Comparison of ENCODE assay signal across 12 cellular contexts in the genomic region with DNA sequence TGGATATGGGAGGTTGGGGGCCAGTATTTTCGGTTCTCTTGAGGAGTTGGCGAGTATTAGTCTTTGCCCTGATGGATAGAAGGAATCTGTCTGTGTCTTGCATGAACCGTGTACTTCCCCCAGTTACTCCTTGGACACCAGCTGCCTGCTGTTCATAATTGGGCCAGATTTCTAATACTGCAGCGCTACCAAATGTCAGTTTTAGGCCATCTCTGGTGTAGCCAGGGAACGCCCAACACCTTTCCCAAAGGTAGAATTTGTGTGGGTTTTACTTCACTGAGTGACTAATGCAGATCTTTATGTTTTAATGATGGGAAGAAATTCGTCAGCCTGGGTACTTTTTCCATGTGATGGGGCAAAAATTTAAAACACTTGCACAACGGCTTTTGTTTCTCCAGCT. TPM values are rescaled to one million over a fixed set of nuclear protein-coding genes. Genes with fewer than 3 reads are reported as not detected.
DNase-seq lines count a peak whose midpoint lies in the region; ATAC-seq, FAIRE-seq and TF ChIP-seq lines count a peak whose summit lies in the region.
"Had no signal": no experiment of that assay in that cellular context is flagged by ENCODE, and none has a peak within 500 bp of the region (broad histone marks: within the 10 kb centered on the region; RNA-seq: fewer than 3 reads in every experiment).

No MANE protein-coding gene starts in this region.

- peaks cover 37% of the 10 kb centered on the region for H3K4me1 Mint-ChIP-seq in activated CD4-positive, alpha-beta T cell treated with anti-CD3 and anti-CD28 coated beads, Interleukin-2, amount 10 ng/mL, durations not matched to agents 24 days and 14 days
- H3K4me1 Mint-ChIP-seq in activated CD4-positive, alpha-beta T cell treated with anti-CD3 and anti-CD28 coated beads, Interleukin-2, amount 10 ng/mL, durations not matched to agents 7 days and 5 days = peaks cover 17% of the 10 kb centered on the region
- H3K4me1 Mint-ChIP-seq in astrocyte (ENCODE audit: low read depth, unreplicated experiment) = peaks cover 70% of the 10 kb centered on the region

- H3K9ac ChIP-seq in astrocyte (ENCODE audit: low read length) = no peak overlapping the region
- H3K9ac ChIP-seq in liver (ENCODE audit: low read depth in 1 of 2, low read length in 2 of 2) = no peak overlapping the region

- POLR2A ChIA-PET in activated CD4-positive, alpha-beta T cell treated with anti-CD3 and anti-CD28 coated beads, Interleukin-2, amount 10 ng/mL, durations not matched to agents 7 days and 5 days (lab: Charles Lee) = no interaction called here

- FAIRE-seq in astrocyte (lab: Jason Lieb, UNC) = no peak

- no peak for TF ChIP-seq RAD21 in liver (IDR thresholded peaks at IDR 0.05)

- TF ChIP-seq CTCF in astrocyte (IDR thresholded peaks at IDR 0.05; ENCODE audit: insufficient read depth, low read depth, low read length) (no peak), liver (IDR thresholded peaks at IDR 0.05; ENCODE audit: low read depth, low read length, missing input control) (no peak), tibial artery (IDR thresholded peaks at IDR 0.05) (no peak)

- H3K4me3 ChIP-seq in astrocyte (ENCODE audit: insufficient read depth, low read depth, low read length) = no peak overlapping the region
- H3K4me3 ChIP-seq in liver (ENCODE audit: low read depth in 1 of 3, low read length in 3 of 3) = no peak overlapping the region
- H3K4me3 ChIP-seq in tibial artery = peak overlapping the region; percentile 3 to 30
- H3K4me3 ChIP-seq: HAP-1 had no signal

- H3K4me1 ChIP-seq in astrocyte (ENCODE audit: insufficient read depth, low read length) = peaks cover 12% of the 10 kb centered on the region
- H3K4me1 ChIP-seq in liver (ENCODE audit: control insufficient read depth in 4 of 4, insufficient read depth in 4 of 4, low read length in 3 of 4) = peaks cover 11 to 42% (median 31%) of the 10 kb centered on the region in 4 donors
- H3K4me1 ChIP-seq in tibial artery = peaks cover 0 to 71% (median 31%) of the 10 kb centered on the region in 4 donors

- no peak overlapping the region for H3K27ac ChIP-seq in astrocyte (ENCODE audit: low read depth, low read length)
- H3K27ac ChIP-seq in liver (ENCODE audit: low read depth in 1 of 2, low read length in 2 of 2) = peak overlapping the region; percentile 36 to 52
- H3K27ac ChIP-seq in tibial artery = peak overlapping the region; percentile 71

- no peak overlapping the region for H2AFZ ChIP-seq in astrocyte (ENCODE audit: low read depth, low read length)

- H3K27me3 ChIP-seq in astrocyte (ENCODE audit: insufficient read depth, low read length) (no peaks in the 10 kb centered on the region), liver (ENCODE audit: control insufficient read depth in 4 of 4, insufficient read depth in 4 of 4, low read length in 3 of 4) (no peaks in the 10 kb centered on the region), tibial artery (no peaks in the 10 kb centered on the region)

- no peak for DNase-seq in activated CD4-positive, alpha-beta T cell treated with anti-CD3 and anti-CD28 coated beads, Interleukin-2, amount 10 ng/mL, durations not matched to agents 24 days and 14 days
- no peak for DNase-seq in activated CD4-positive, alpha-beta T cell treated with anti-CD3 and anti-CD28 coated beads, Interleukin-2, amount 10 ng/mL, durations not matched to agents 7 days and 5 days
- DNase-seq in astrocyte (ENCODE audit: low read depth) (no peak), tibial artery (no peak)
- DNase-seq: Kasumi-1, left ventricle myocardium superior, T-helper 17 cell had no signal

- H3K27me3 Mint-ChIP-seq in activated CD4-positive, alpha-beta T cell treated with anti-CD3 and anti-CD28 coated beads, Interleukin-2, amount 10 ng/mL, durations not matched to agents 24 days and 14 days = no peaks in the 10 kb centered on the region
- no peaks in the 10 kb centered on the region for H3K27me3 Mint-ChIP-seq in activated CD4-positive, alpha-beta T cell treated with anti-CD3 and anti-CD28 coated beads, Interleukin-2, amount 10 ng/mL, durations not matched to agents 7 days and 5 days
- H3K27me3 Mint-ChIP-seq in astrocyte (ENCODE audit: low read depth, unreplicated experiment) = no peaks in the 10 kb centered on the region
- H3K27me3 Mint-ChIP-seq: T-helper 17 cell had no signal

- H3K4me2 ChIP-seq in astrocyte (ENCODE audit: low read length) = no peak overlapping the region

- peaks cover 2% of the 10 kb centered on the region for H3K36me3 Mint-ChIP-seq in activated CD4-positive, alpha-beta T cell treated with anti-CD3 and anti-CD28 coated beads, Interleukin-2, amount 10 ng/mL, durations not matched to agents 24 days and 14 days (ENCODE audit: low read depth)
- no peaks in the 10 kb centered on the region for H3K36me3 Mint-ChIP-seq in activated CD4-positive, alpha-beta T cell treated with anti-CD3 and anti-CD28 coated beads, Interleukin-2, amount 10 ng/mL, durations not matched to agents 7 days and 5 days (ENCODE audit: low read depth)
- peaks cover 5% of the 10 kb centered on the region for H3K36me3 Mint-ChIP-seq in astrocyte (ENCODE audit: low read depth, unreplicated experiment)

- H3K9me3 ChIP-seq in astrocyte (ENCODE audit: insufficient read depth, low read depth, low read length) (no peaks in the 10 kb centered on the region), liver (ENCODE audit: control insufficient read depth in 4 of 4, low read length in 3 of 4) (no peaks in the 10 kb centered on the region), tibial artery (no peaks in the 10 kb centered on the region)
- H3K9me3 ChIP-seq: HAP-1 had no signal

- ATAC-seq in GM21367 (IDR thresholded peaks at IDR 0.05; ENCODE audit: unreplicated experiment) = no peak
- no peak for ATAC-seq in HG03469 (IDR thresholded peaks at IDR 0.05; ENCODE audit: unreplicated experiment)
- ATAC-seq in HG03095 (IDR thresholded peaks at IDR 0.05; ENCODE audit: unreplicated experiment) = no peak
- ATAC-seq: T-helper 17 cell had no signal

- peak overlapping the region; percentile 70 for H3K27ac Mint-ChIP-seq in activated CD4-positive, alpha-beta T cell treated with anti-CD3 and anti-CD28 coated beads, Interleukin-2, amount 10 ng/mL, durations not matched to agents 24 days and 14 days
- H3K27ac Mint-ChIP-seq in activated CD4-positive, alpha-beta T cell treated with anti-CD3 and anti-CD28 coated beads, Interleukin-2, amount 10 ng/mL, durations not matched to agents 7 days and 5 days = no peak overlapping the region
- H3K27ac Mint-ChIP-seq in astrocyte (ENCODE audit: unreplicated experiment) = peak overlapping the region; percentile 5

- H4K20me1 ChIP-seq in astrocyte (ENCODE audit: insufficient read depth, low read length) = peaks cover 95% of the 10 kb centered on the region

- H3K4me3 Mint-ChIP-seq in activated CD4-positive, alpha-beta T cell treated with anti-CD3 and anti-CD28 coated beads, Interleukin-2, amount 10 ng/mL, durations not matched to agents 24 days and 14 days = no peak overlapping the region
- no peak overlapping the region for H3K4me3 Mint-ChIP-seq in activated CD4-positive, alpha-beta T cell treated with anti-CD3 and anti-CD28 coated beads, Interleukin-2, amount 10 ng/mL, durations not matched to agents 7 days and 5 days
- no peak overlapping the region for H3K4me3 Mint-ChIP-seq in astrocyte (ENCODE audit: unreplicated experiment)
- H3K4me3 Mint-ChIP-seq: T-helper 17 cell had no signal

- H3K36me3 ChIP-seq in astrocyte (ENCODE audit: insufficient read depth, low read length) = no peaks in the 10 kb centered on the region
- no peaks in the 10 kb centered on the region for H3K36me3 ChIP-seq in liver (ENCODE audit: control insufficient read depth in 4 of 4, insufficient read depth in 3 of 4, low read depth in 1 of 4, low read length in 3 of 4)
- H3K36me3 ChIP-seq in tibial artery = no peaks in the 10 kb centered on the region
- H3K36me3 ChIP-seq: HAP-1 had no signal

- H3K9me3 Mint-ChIP-seq in activated CD4-positive, alpha-beta T cell treated with anti-CD3 and anti-CD28 coated beads, Interleukin-2, amount 10 ng/mL, durations not matched to agents 24 days and 14 days = no peaks in the 10 kb centered on the region
- no peaks in the 10 kb centered on the region for H3K9me3 Mint-ChIP-seq in activated CD4-positive, alpha-beta T cell treated with anti-CD3 and anti-CD28 coated beads, Interleukin-2, amount 10 ng/mL, durations not matched to agents 7 days and 5 days
- no peaks in the 10 kb centered on the region for H3K9me3 Mint-ChIP-seq in astrocyte (ENCODE audit: unreplicated experiment)

- WGBS in liver = 64% methylated on average over 7 of the region's 7 CpGs

- H3K79me2 ChIP-seq in astrocyte (ENCODE audit: insufficient read depth, low read length) = peaks cover 97% of the 10 kb centered on the region

- CTCF ChIA-PET in activated CD4-positive, alpha-beta T cell treated with anti-CD3 and anti-CD28 coated beads, Interleukin-2, amount 10 ng/mL, durations not matched to agents 7 days and 5 days (lab: Charles Lee) = interaction anchor here (1.3 to 3.4 kb wide), 2 partner anchors 9 to 12 kb away, joined by 3 to 9 read pairs; no protein-coding TSS in a partner anchor

- intact Hi-C loops in activated CD4-positive, alpha-beta T cell treated with anti-CD3 and anti-CD28 coated beads, Interleukin-2, amount 10 ng/mL, durations not matched to agents 24 days and 14 days (cut with micrococcal nuclease) = no loop called here
- intact Hi-C loops in tibial artery (cut with DNase I; ENCODE audit: low total_unique reads) = no loop called here

TF ChIP-seq in liver, 16 proteins besides CTCF, POLR2A, EP300 and RAD21 (continues in another document):
- TF ChIP-seq, protein P1, sequence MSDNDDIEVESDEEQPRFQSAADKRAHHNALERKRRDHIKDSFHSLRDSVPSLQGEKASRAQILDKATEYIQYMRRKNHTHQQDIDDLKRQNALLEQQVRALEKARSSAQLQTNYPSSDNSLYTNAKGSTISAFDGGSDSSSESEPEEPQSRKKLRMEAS (IDR thresholded peaks at IDR 0.05) = no peak
- no peak for TF ChIP-seq SP1 (IDR thresholded peaks at IDR 0.05)
- TF ChIP-seq, protein P2, sequence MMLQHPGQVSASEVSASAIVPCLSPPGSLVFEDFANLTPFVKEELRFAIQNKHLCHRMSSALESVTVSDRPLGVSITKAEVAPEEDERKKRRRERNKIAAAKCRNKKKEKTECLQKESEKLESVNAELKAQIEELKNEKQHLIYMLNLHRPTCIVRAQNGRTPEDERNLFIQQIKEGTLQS (IDR thresholded peaks at IDR 0.05) = no peak
- TF ChIP-seq EGR1 (IDR thresholded peaks at IDR 0.05; ENCODE audit: low read depth in 2 of 2) = no peak
- TF ChIP-seq RXRA (IDR thresholded peaks at IDR 0.05) = no peak
- TF ChIP-seq HNF4A (conservative IDR thresholded peaks at IDR 0.05) = no peak
- TF ChIP-seq FOXA1 (IDR thresholded peaks at IDR 0.05) = no peak
- TF ChIP-seq YY1 (IDR thresholded peaks at IDR 0.05) = no peak
- no peak for TF ChIP-seq NR2F2 (IDR thresholded peaks at IDR 0.05)
- TF ChIP-seq GABPA (IDR thresholded peaks at IDR 0.05 in 1 of 2, conservative IDR thresholded peaks at IDR 0.05 in 1 of 2) = no peak

RNA-seq across cellular contexts. Expression of a gene that starts 18.4 kb away (rescaled TPM):
- 22.8 and 23.9 TPM in 2 replicates for total RNA-seq in activated CD4-positive, alpha-beta T cell treated with anti-CD3 and anti-CD28 coated beads, Interleukin-2, amount 10 ng/mL, durations not matched to agents 24 days and 14 days
- 10 to 100 TPM; 27.2 to 28.1 TPM for total RNA-seq in activated CD4-positive, alpha-beta T cell treated with anti-CD3 and anti-CD28 coated beads, Interleukin-2, amount 10 ng/mL, durations not matched to agents 7 days and 5 days
- total RNA-seq in astrocyte (434 and 521 TPM in 2 replicates), liver (100 to 1,000 TPM in 1 of 2 donors, 10 to 100 TPM in 1; 53.8 to 124 TPM)
- polyA plus RNA-seq in liver = 10 to 100 TPM; 22.9 to 34.7 TPM

Comparison
In these comparisons a context has a peak if more than half of its experiments do, and no peak if none do; other contexts are left out.
1. H3K4me3 ChIP-seq: peak in tibial artery (2 of 2); none in astrocyte (single experiment) and liver (0 of 3).